In genomic region chr6:75600694-75601265, GRCh38 we compare ENCODE assay signal across 8 cellular contexts. TPM values are rescaled to one million over a fixed set of nuclear protein-coding genes. Genes with fewer than 3 reads are reported as not detected.
A peak's percentile ranks its signal among the peaks of the same experiment; 100 is the strongest.
DNase-seq lines count a peak whose midpoint lies in the region; ATAC-seq, FAIRE-seq and TF ChIP-seq lines count a peak whose summit lies in the region.

No MANE protein-coding gene starts in this region.

- no peak for ATAC-seq in CD8-positive, alpha-beta T cell
- no peak for ATAC-seq in left colon
- ATAC-seq in HG03196 (IDR thresholded peaks at IDR 0.05; ENCODE audit: unreplicated experiment): no peak

- POLR2A ChIA-PET in CD8-positive, alpha-beta T cell (lab: Charles Lee): interaction anchor here (1.4 to 2.0 kb wide), 3 partner anchors 11 to 316 kb away, joined by 4 to 12 read pairs (median 7); partner anchors contain the start of gene TMEM30A

- no peaks in the 10 kb centered on the region for H3K27me3 Mint-ChIP-seq in CD8-positive, alpha-beta T cell (ENCODE audit: low read depth)
- H3K27me3 Mint-ChIP-seq in nephron progenitor cell (ENCODE audit: low read depth, poor library complexity): no peaks in the 10 kb centered on the region

- H3K36me3 ChIP-seq in CD8-positive, alpha-beta T cell (ENCODE audit: insufficient read depth, low read length): no peaks in the 10 kb centered on the region
- H3K36me3 ChIP-seq in KOPT-K1 (ENCODE audit: insufficient read depth, low read length) (no peaks in the 10 kb centered on the region; the same call in 1 of the 2 replicates), bronchial epithelial cell (ENCODE audit: control insufficient read depth, insufficient read depth, low read length) (no peaks in the 10 kb centered on the region)

- peak overlapping the region; percentile 98 for H3K4me3 Mint-ChIP-seq in CD8-positive, alpha-beta T cell
- peak overlapping the region; percentile 93 for H3K4me3 Mint-ChIP-seq in nephron progenitor cell

- no peaks in the 10 kb centered on the region for H3K9me3 Mint-ChIP-seq in CD8-positive, alpha-beta T cell
- H3K9me3 Mint-ChIP-seq in nephron progenitor cell: peaks cover 9% of the 10 kb centered on the region

- H3K27ac ChIP-seq in CD8-positive, alpha-beta T cell (ENCODE audit: low read depth, low read length): peak overlapping the region; percentile 90
- H3K27ac ChIP-seq in KOPT-K1 (ENCODE audit: low read depth, low read length, poor library complexity, severe bottlenecking): peak overlapping the region; percentile 98

- peaks cover 37% of the 10 kb centered on the region for H3K4me1 ChIP-seq in CD8-positive, alpha-beta T cell (ENCODE audit: insufficient read depth, low read length)

- CTCF ChIA-PET in CD8-positive, alpha-beta T cell (lab: Charles Lee): no interaction called here

- intact Hi-C loops in CD8-positive, alpha-beta T cell (cut with DNase I, micrococcal nuclease): loop anchor here (1.0 to 5.0 kb wide), 6 partner anchors 8 to 1943 kb away; partner anchors contain the start of gene COX7A2 (in 2 of the 2)
- intact Hi-C loops in left colon (cut with DNase I, micrococcal nuclease): no loop called here

- no peaks in the 10 kb centered on the region for H3K9me3 ChIP-seq in CD8-positive, alpha-beta T cell (ENCODE audit: low read length)
- H3K9me3 ChIP-seq in KOPT-K1 (ENCODE audit: insufficient read depth, low read length, poor library complexity, severe bottlenecking): no peaks in the 10 kb centered on the region

- peaks cover 7% of the 10 kb centered on the region for H3K36me3 Mint-ChIP-seq in CD8-positive, alpha-beta T cell
- peaks cover 23% of the 10 kb centered on the region for H3K36me3 Mint-ChIP-seq in nephron progenitor cell (ENCODE audit: low read depth)

- peak overlapping the region; percentile 9 for H3K4me3 ChIP-seq in CD8-positive, alpha-beta T cell (ENCODE audit: low read depth, low read length)
- H3K4me3 ChIP-seq in bronchial epithelial cell (ENCODE audit: low read depth, low read length): no peak overlapping the region

- no peak for FAIRE-seq in bronchial epithelial cell (lab: Jason Lieb, UNC)
- FAIRE-seq in D721Med (lab: Jason Lieb, UNC): no peak

- DNase-seq in CD8-positive, alpha-beta T cell: no peak
- DNase-seq in bronchial epithelial cell (ENCODE audit: low read depth): peak; percentile 12
- no peak for DNase-seq in nephron progenitor cell
- DNase-seq in left colon: no peak
- no peak for DNase-seq in HuH-7.5 (ENCODE audit: low spot score)
- no peak for DNase-seq in D721Med (ENCODE audit: insufficient read length, low spot score)

- TF ChIP-seq CTCF in CD8-positive, alpha-beta T cell (IDR thresholded peaks at IDR 0.05): no peak
- TF ChIP-seq CTCF in bronchial epithelial cell (IDR thresholded peaks at IDR 0.05; ENCODE audit: insufficient read depth, low read length, severe bottlenecking) (no peak), nephron progenitor cell (IDR thresholded peaks at IDR 0.05) (no peak), D721Med (IDR thresholded peaks at IDR 0.05; ENCODE audit: insufficient read depth, missing control alignments) (no peak)

- peaks cover 66% of the 10 kb centered on the region for H3K4me1 Mint-ChIP-seq in CD8-positive, alpha-beta T cell (ENCODE audit: low read depth)
- peaks cover 41% of the 10 kb centered on the region for H3K4me1 Mint-ChIP-seq in nephron progenitor cell

- H3K27ac Mint-ChIP-seq in CD8-positive, alpha-beta T cell: peak overlapping the region; percentile 98
- H3K27ac Mint-ChIP-seq in nephron progenitor cell: peak overlapping the region; percentile 98

- no peaks in the 10 kb centered on the region for H3K27me3 ChIP-seq in CD8-positive, alpha-beta T cell (ENCODE audit: insufficient read depth, low read length)
- H3K27me3 ChIP-seq in bronchial epithelial cell (ENCODE audit: control insufficient read depth, insufficient read depth, low read length): no peaks in the 10 kb centered on the region

RNA-seq across cellular contexts. Expression of gene SENP6, which starts 0.9 kb away (rescaled TPM):
- 10 to 100 TPM; 83.6 to 94.8 TPM for total RNA-seq in CD8-positive, alpha-beta T cell
- total RNA-seq in bronchial epithelial cell (47.4 and 49.2 TPM in 2 replicates), left colon (10 to 100 TPM; 65.6 to 73.9 TPM)

Comparison
In these comparisons a context has a peak if more than half of its experiments do, and no peak if none do; other contexts are left out.
1. intact Hi-C loops: an anchor here in CD8-positive, alpha-beta T cell (1.0 to 5.0 kb wide); none called in left colon.